ENCODE assay signal across 24 cellular contexts in genomic region chr4:165756831-165757230, GRCh38.
"Had no signal": no experiment of that assay in that cellular context is flagged by ENCODE, and none has a peak within 500 bp of the region (broad histone marks: within the 10 kb centered on the region; RNA-seq: fewer than 3 reads in every experiment).

No MANE protein-coding gene starts in this region.

- H3K36me3 Mint-ChIP-seq: mesothelial cell of epicardium; naive B cell; natural killer cell treated with Interleukin-12 subunit alpha and Interleukin-12 subunit beta and Interleukin-15 and Interleukin-18, amount 100 ng/mL, for 72 hours; stimulated activated effector memory CD8-positive, alpha-beta T cell treated with anti-CD3 and anti-CD28 coated beads, Interleukin-12 subunit alpha, Interleukin-12 subunit beta, amount 100 ng/mL, for 72 hours had no signal

- H3K4me3 Mint-ChIP-seq: effector memory CD8-positive, alpha-beta T cell; mesothelial cell of epicardium; naive B cell; natural killer cell treated with Interleukin-12 subunit alpha and Interleukin-12 subunit beta and Interleukin-15 and Interleukin-18, amount 100 ng/mL, for 72 hours; stimulated activated effector memory CD8-positive, alpha-beta T cell treated with anti-CD3 and anti-CD28 coated beads, Interleukin-12 subunit alpha, Interleukin-12 subunit beta, amount 100 ng/mL, for 72 hours had no signal

- H3K27me3 ChIP-seq: esophagus squamous epithelium, left lung, neutrophil, right atrium auricular region, stomach, thyroid gland, vagina had no signal

- ATAC-seq: effector memory CD8-positive, alpha-beta T cell; left cardiac atrium; left lung; mucosa of descending colon; natural killer cell treated with Interleukin-12 subunit alpha and Interleukin-12 subunit beta and Interleukin-15 and Interleukin-18, amount 100 ng/mL, for 72 hours; sciatic nerve; stimulated activated effector memory CD8-positive, alpha-beta T cell treated with anti-CD3 and anti-CD28 coated beads, Interleukin-12 subunit alpha, Interleukin-12 subunit beta, amount 100 ng/mL, for 72 hours had no signal

- H3K9me3 Mint-ChIP-seq: mesothelial cell of epicardium had no signal

- H3K27me3 Mint-ChIP-seq: effector memory CD8-positive, alpha-beta T cell; naive B cell; natural killer cell treated with Interleukin-12 subunit alpha and Interleukin-12 subunit beta and Interleukin-15 and Interleukin-18, amount 100 ng/mL, for 72 hours had no signal

- H3K4me1 ChIP-seq: esophagus squamous epithelium, left lung, prostate gland, right atrium auricular region, stomach, thyroid gland, vagina had no signal

- H3K27ac ChIP-seq: esophagus squamous epithelium, left lung, neutrophil, prostate gland, right atrium auricular region, stomach, thyroid gland, vagina had no signal

- H3K9me3 ChIP-seq: esophagus squamous epithelium, left lung, mucosa of descending colon, neutrophil, prostate gland, right atrium auricular region, stomach, thyroid gland, vagina had no signal

- DNase-seq: cortex of kidney; effector memory CD8-positive, alpha-beta T cell; erythroblast; esophagus squamous epithelium; foreskin melanocyte; left cardiac atrium; left lung; mesenchymal stem cell; mucosa of descending colon; naive B cell; stimulated activated CD4-positive, alpha-beta T cell treated with anti-CD3 and anti-CD28 coated beads, Interleukin-2, amount 100 ng/mL, for 24 hours; stimulated activated CD4-positive, alpha-beta T cell treated with anti-CD3 and anti-CD28 coated beads, Interleukin-4, amount 100 ng/mL, for 24 hours; stimulated activated naive CD4-positive, alpha-beta T cell treated with Interleukin-2 at 50 U/mL for 16 hours; stomach; thyroid gland; trophoblast cell had no signal

- H3K4me1 Mint-ChIP-seq: naive B cell; stimulated activated effector memory CD8-positive, alpha-beta T cell treated with anti-CD3 and anti-CD28 coated beads, Interleukin-12 subunit alpha, Interleukin-12 subunit beta, amount 100 ng/mL, for 72 hours had no signal

- H3K27ac Mint-ChIP-seq: effector memory CD8-positive, alpha-beta T cell; mesothelial cell of epicardium; naive B cell; natural killer cell treated with Interleukin-12 subunit alpha and Interleukin-12 subunit beta and Interleukin-15 and Interleukin-18, amount 100 ng/mL, for 72 hours; stimulated activated effector memory CD8-positive, alpha-beta T cell treated with anti-CD3 and anti-CD28 coated beads, Interleukin-12 subunit alpha, Interleukin-12 subunit beta, amount 100 ng/mL, for 72 hours had no signal
